Comparison of ENCODE assay signal across 2 cellular contexts in the genomic region with DNA sequence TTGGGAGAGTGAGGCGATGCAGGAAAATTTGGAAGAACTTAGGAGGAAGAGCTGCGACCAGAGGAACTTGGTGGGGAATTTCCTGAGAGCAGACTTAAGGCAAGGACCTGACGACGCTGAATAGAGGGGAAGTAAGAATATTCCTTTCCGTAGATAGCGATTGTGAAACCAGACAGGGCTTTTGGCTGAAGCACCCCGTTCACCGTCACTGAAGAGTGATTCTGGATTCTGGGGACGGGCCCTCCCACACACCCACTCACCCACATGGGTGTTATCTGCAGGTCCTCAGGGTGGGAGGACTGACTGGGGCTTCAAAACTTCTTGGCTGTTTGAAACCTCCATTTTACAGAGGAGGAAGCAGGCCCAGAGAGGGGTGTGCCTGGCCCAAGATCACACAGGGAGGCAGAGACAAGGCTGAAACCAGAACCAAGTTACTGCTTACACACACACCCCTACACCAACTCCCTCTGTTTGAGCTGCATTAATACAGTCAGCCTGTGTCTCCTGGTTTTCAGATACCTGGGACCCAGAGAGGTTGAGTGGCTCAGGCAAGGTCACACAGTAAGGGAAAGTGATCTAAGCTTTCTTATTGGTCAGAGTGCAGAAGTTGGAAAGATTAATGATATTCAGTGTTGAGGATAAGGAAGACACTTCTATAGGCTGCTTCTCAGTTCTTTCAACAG.
TF ChIP-seq lines count a peak whose summit lies in the region.

No MANE protein-coding gene starts in this region.

TF ChIP-seq in IMR-90, 13 proteins besides CTCF, POLR2A, EP300 and RAD21 (continued from another document):
- TF ChIP-seq MAZ (IDR thresholded peaks at IDR 0.05; ENCODE audit: borderline replicate concordance, low read depth, low read length), result no peak

TF ChIP-seq in SK-N-SH treated with all-trans-retinoic acid at 6 μM for 48 hours, 23 proteins besides CTCF, POLR2A, EP300 and RAD21 (continued from another document):
- TF ChIP-seq, protein P1, sequence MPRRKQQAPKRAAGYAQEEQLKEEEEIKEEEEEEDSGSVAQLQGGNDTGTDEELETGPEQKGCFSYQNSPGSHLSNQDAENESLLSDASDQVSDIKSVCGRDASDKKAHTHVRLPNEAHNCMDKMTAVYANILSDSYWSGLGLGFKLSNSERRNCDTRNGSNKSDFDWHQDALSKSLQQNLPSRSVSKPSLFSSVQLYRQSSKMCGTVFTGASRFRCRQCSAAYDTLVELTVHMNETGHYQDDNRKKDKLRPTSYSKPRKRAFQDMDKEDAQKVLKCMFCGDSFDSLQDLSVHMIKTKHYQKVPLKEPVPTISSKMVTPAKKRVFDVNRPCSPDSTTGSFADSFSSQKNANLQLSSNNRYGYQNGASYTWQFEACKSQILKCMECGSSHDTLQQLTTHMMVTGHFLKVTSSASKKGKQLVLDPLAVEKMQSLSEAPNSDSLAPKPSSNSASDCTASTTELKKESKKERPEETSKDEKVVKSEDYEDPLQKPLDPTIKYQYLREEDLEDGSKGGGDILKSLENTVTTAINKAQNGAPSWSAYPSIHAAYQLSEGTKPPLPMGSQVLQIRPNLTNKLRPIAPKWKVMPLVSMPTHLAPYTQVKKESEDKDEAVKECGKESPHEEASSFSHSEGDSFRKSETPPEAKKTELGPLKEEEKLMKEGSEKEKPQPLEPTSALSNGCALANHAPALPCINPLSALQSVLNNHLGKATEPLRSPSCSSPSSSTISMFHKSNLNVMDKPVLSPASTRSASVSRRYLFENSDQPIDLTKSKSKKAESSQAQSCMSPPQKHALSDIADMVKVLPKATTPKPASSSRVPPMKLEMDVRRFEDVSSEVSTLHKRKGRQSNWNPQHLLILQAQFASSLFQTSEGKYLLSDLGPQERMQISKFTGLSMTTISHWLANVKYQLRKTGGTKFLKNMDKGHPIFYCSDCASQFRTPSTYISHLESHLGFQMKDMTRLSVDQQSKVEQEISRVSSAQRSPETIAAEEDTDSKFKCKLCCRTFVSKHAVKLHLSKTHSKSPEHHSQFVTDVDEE (CRISPR knock-in tag; IDR thresholded peaks at IDR 0.05), result no peak
- TF ChIP-seq ZNF8 (CRISPR knock-in tag; IDR thresholded peaks at IDR 0.05) (no peak), SNAI2 (CRISPR knock-in tag; IDR thresholded peaks at IDR 0.05) (no peak), OSR1 (CRISPR knock-in tag; IDR thresholded peaks at IDR 0.05) (no peak), TCF4 (CRISPR knock-in tag; IDR thresholded peaks at IDR 0.05; ENCODE audit: borderline replicate concordance) (no peak), ZFP3 (CRISPR knock-in tag; IDR thresholded peaks at IDR 0.05) (no peak), ZNF565 (CRISPR knock-in tag; conservative IDR thresholded peaks at IDR 0.05; ENCODE audit: low read depth) (no peak), BACH2 (CRISPR knock-in tag; IDR thresholded peaks at IDR 0.05; ENCODE audit: borderline replicate concordance) (no peak), GLIS3 (CRISPR knock-in tag; IDR thresholded peaks at IDR 0.05) (no peak), RARB (CRISPR knock-in tag; IDR thresholded peaks at IDR 0.05) (no peak), ZC3H10 (CRISPR knock-in tag; IDR thresholded peaks at IDR 0.05) (no peak), ISL1 (CRISPR knock-in tag; IDR thresholded peaks at IDR 0.05) (no peak)
- TF ChIP-seq, protein P2, sequence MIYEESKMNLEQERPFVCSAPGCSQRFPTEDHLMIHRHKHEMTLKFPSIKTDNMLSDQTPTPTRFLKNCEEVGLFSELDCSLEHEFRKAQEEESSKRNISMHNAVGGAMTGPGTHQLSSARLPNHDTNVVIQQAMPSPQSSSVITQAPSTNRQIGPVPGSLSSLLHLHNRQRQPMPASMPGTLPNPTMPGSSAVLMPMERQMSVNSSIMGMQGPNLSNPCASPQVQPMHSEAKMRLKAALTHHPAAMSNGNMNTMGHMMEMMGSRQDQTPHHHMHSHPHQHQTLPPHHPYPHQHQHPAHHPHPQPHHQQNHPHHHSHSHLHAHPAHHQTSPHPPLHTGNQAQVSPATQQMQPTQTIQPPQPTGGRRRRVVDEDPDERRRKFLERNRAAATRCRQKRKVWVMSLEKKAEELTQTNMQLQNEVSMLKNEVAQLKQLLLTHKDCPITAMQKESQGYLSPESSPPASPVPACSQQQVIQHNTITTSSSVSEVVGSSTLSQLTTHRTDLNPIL (CRISPR knock-in tag; IDR thresholded peaks at IDR 0.05; ENCODE audit: low read depth), result no peak
- TF ChIP-seq, protein P3, sequence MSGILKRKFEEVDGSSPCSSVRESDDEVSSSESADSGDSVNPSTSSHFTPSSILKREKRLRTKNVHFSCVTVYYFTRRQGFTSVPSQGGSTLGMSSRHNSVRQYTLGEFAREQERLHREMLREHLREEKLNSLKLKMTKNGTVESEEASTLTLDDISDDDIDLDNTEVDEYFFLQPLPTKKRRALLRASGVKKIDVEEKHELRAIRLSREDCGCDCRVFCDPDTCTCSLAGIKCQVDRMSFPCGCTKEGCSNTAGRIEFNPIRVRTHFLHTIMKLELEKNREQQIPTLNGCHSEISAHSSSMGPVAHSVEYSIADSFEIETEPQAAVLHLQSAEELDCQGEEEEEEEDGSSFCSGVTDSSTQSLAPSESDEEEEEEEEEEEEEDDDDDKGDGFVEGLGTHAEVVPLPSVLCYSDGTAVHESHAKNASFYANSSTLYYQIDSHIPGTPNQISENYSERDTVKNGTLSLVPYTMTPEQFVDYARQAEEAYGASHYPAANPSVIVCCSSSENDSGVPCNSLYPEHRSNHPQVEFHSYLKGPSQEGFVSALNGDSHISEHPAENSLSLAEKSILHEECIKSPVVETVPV (CRISPR knock-in tag; IDR thresholded peaks at IDR 0.05), result no peak
- TF ChIP-seq, protein P4, sequence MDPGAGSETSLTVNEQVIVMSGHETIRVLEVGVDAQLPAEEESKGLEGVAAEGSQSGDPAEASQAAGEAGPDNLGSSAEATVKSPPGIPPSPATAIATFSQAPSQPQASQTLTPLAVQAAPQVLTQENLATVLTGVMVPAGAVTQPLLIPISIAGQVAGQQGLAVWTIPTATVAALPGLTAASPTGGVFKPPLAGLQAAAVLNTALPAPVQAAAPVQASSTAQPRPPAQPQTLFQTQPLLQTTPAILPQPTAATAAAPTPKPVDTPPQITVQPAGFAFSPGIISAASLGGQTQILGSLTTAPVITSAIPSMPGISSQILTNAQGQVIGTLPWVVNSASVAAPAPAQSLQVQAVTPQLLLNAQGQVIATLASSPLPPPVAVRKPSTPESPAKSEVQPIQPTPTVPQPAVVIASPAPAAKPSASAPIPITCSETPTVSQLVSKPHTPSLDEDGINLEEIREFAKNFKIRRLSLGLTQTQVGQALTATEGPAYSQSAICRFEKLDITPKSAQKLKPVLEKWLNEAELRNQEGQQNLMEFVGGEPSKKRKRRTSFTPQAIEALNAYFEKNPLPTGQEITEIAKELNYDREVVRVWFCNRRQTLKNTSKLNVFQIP (CRISPR knock-in tag; IDR thresholded peaks at IDR 0.05; ENCODE audit: borderline replicate concordance, low read depth), result no peak
- TF ChIP-seq, protein P5, sequence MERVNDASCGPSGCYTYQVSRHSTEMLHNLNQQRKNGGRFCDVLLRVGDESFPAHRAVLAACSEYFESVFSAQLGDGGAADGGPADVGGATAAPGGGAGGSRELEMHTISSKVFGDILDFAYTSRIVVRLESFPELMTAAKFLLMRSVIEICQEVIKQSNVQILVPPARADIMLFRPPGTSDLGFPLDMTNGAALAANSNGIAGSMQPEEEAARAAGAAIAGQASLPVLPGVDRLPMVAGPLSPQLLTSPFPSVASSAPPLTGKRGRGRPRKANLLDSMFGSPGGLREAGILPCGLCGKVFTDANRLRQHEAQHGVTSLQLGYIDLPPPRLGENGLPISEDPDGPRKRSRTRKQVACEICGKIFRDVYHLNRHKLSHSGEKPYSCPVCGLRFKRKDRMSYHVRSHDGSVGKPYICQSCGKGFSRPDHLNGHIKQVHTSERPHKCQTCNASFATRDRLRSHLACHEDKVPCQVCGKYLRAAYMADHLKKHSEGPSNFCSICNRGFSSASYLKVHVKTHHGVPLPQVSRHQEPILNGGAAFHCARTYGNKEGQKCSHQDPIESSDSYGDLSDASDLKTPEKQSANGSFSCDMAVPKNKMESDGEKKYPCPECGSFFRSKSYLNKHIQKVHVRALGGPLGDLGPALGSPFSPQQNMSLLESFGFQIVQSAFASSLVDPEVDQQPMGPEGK (CRISPR knock-in tag; IDR thresholded peaks at IDR 0.05; ENCODE audit: borderline replicate concordance), result no peak
